ENCODE assay signal across 8 cellular contexts in the genomic region with DNA sequence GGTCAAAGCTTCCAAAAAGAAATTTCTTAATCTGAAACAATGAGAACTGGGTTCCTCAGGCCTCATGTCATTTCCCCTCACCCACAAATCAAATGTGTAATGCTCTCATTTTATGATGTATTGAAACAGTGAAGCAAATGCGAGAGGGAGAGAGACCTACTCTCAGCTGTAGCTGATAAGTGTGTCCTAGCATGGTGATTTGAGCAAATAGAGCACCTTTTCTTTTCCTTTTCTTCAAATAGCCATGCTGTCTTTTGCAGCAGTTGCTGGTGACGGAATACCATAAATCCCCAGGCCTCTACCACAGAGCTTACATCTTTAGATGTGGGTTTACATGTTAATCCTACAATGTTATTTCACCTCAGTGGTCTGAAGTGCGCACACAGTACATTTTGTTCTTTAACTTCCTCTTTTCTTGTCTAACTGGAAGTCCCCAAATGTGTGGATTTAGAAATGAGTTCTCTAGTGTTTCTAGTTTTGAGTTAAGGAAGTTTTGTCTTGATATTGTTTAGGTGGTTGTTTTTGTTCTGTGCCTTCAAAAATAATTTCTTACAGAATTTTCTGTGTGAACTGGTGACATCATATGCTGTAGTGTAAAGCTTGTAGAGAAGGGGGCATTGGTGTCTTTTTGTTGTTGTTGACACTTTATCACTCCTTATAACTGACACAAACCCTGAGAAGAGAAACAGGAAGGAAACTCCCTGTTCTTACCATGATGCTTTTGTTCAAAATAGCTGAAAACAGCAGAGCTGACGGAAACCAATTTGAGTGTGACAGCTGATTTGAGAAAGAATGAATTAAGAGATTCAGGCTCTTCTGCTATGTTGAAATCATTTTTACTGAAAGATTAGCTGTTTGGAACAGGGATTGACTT. TPM values are rescaled to one million over a fixed set of nuclear protein-coding genes. Genes with fewer than 3 reads are reported as not detected.
DNase-seq lines count a peak whose midpoint lies in the region; ATAC-seq and TF ChIP-seq lines count a peak whose summit lies in the region.

No MANE protein-coding gene starts in this region.

- no peaks in the 10 kb centered on the region for H3K4me1 ChIP-seq in GM23338 (ENCODE audit: insufficient read depth)

- H3K9me3 Mint-ChIP-seq in neural crest cell (no peaks in the 10 kb centered on the region), GM23338 (no peaks in the 10 kb centered on the region)

- no peaks in the 10 kb centered on the region for H3F3A ChIP-seq in GM23338 (replicated peaks; ENCODE audit: low read depth)

- H3K9me2 ChIP-seq in GM23338 (ENCODE audit: insufficient read depth) = no peaks in the 10 kb centered on the region

- DNase-seq in SKM-1 (lab: John Stamatoyannopoulos, UW; ENCODE audit: unreplicated experiment) (peak; percentile 86), choroid plexus epithelial cell (ENCODE audit: low read depth) (peak; percentile 50), neural crest cell (ENCODE audit: low read depth, low spot score) (no peak), GM23338 (ENCODE audit: low spot score) (no peak), epidermal melanocyte (ENCODE audit: insufficient read length, low spot score) (no peak), NCI-H187 treated with DMSO at 0.1 percent for 48 hours (lab: John Stamatoyannopoulos, UW) (no peak)

- no peak overlapping the region for H3K27ac ChIP-seq in GM23338 (ENCODE audit: low read depth)

- H3K36me3 ChIP-seq in GM23338 (ENCODE audit: insufficient read depth) = no peaks in the 10 kb centered on the region

- no peak overlapping the region for H3K4me3 Mint-ChIP-seq in neural crest cell
- no peak overlapping the region for H3K4me3 Mint-ChIP-seq in GM23338

- no peaks in the 10 kb centered on the region for H3K27me3 Mint-ChIP-seq in neural crest cell (ENCODE audit: low read depth)
- peaks cover 2% of the 10 kb centered on the region for H3K27me3 Mint-ChIP-seq in GM23338 (ENCODE audit: insufficient read depth, low read depth, poor library complexity)

- peaks cover 5% of the 10 kb centered on the region for H3K36me3 Mint-ChIP-seq in neural crest cell (ENCODE audit: low read depth)
- no peaks in the 10 kb centered on the region for H3K36me3 Mint-ChIP-seq in GM23338 (ENCODE audit: low read depth)

- peak overlapping the region; percentile 43 for H3K27ac Mint-ChIP-seq in neural crest cell (ENCODE audit: unreplicated experiment)
- H3K27ac Mint-ChIP-seq in GM23338 = no peak overlapping the region

- H3K4me2 ChIP-seq in GM23338 = no peak overlapping the region

- H3K4me1 Mint-ChIP-seq in neural crest cell = peaks cover 17% of the 10 kb centered on the region
- peaks cover 23% of the 10 kb centered on the region for H3K4me1 Mint-ChIP-seq in GM23338

- TF ChIP-seq POLR2A in GM18951 (IDR thresholded peaks at IDR 0.05; ENCODE audit: extremely low read depth, insufficient read depth, insufficient read length) = peak; percentile 31

- peak; percentile 69 for ATAC-seq in HG02981 (IDR thresholded peaks at IDR 0.05; ENCODE audit: unreplicated experiment)
- no peak for ATAC-seq in GM23338

- no peak overlapping the region for H3K4me3 ChIP-seq in choroid plexus epithelial cell (ENCODE audit: low read depth, low read length)
- no peak overlapping the region for H3K4me3 ChIP-seq in GM23338

- H2AFZ ChIP-seq in GM23338 = no peak overlapping the region

- no peak for TF ChIP-seq CTCF in choroid plexus epithelial cell (conservative IDR thresholded peaks at IDR 0.05; ENCODE audit: low read depth, low read length)
- no peak for TF ChIP-seq CTCF in neural crest cell (conservative IDR thresholded peaks at IDR 0.05)
- no peak for TF ChIP-seq CTCF in GM23338 (conservative IDR thresholded peaks at IDR 0.05; ENCODE audit: low read depth in 2 of 2)

- peaks cover under 1% of the 10 kb centered on the region; the same call in 1 of the 2 replicates for H4K20me1 ChIP-seq in GM23338 (replicated peaks; ENCODE audit: insufficient read depth)

- no peaks in the 10 kb centered on the region for H3K27me3 ChIP-seq in GM23338 (ENCODE audit: insufficient read depth)

- in situ Hi-C loops in GM18951 (cut with MboI; ENCODE audit: low sequenced_read_pairs, unreplicated experiment) = no loop called here

- H3K79me2 ChIP-seq in GM23338 (replicated peaks; ENCODE audit: insufficient read depth) = no peaks in the 10 kb centered on the region

TF ChIP-seq in GM23338, 12 proteins besides CTCF, POLR2A, EP300 and RAD21 (continues in another document):
- no peak for TF ChIP-seq REST (IDR thresholded peaks at IDR 0.05; ENCODE audit: unreplicated experiment)
- TF ChIP-seq, protein P1, sequence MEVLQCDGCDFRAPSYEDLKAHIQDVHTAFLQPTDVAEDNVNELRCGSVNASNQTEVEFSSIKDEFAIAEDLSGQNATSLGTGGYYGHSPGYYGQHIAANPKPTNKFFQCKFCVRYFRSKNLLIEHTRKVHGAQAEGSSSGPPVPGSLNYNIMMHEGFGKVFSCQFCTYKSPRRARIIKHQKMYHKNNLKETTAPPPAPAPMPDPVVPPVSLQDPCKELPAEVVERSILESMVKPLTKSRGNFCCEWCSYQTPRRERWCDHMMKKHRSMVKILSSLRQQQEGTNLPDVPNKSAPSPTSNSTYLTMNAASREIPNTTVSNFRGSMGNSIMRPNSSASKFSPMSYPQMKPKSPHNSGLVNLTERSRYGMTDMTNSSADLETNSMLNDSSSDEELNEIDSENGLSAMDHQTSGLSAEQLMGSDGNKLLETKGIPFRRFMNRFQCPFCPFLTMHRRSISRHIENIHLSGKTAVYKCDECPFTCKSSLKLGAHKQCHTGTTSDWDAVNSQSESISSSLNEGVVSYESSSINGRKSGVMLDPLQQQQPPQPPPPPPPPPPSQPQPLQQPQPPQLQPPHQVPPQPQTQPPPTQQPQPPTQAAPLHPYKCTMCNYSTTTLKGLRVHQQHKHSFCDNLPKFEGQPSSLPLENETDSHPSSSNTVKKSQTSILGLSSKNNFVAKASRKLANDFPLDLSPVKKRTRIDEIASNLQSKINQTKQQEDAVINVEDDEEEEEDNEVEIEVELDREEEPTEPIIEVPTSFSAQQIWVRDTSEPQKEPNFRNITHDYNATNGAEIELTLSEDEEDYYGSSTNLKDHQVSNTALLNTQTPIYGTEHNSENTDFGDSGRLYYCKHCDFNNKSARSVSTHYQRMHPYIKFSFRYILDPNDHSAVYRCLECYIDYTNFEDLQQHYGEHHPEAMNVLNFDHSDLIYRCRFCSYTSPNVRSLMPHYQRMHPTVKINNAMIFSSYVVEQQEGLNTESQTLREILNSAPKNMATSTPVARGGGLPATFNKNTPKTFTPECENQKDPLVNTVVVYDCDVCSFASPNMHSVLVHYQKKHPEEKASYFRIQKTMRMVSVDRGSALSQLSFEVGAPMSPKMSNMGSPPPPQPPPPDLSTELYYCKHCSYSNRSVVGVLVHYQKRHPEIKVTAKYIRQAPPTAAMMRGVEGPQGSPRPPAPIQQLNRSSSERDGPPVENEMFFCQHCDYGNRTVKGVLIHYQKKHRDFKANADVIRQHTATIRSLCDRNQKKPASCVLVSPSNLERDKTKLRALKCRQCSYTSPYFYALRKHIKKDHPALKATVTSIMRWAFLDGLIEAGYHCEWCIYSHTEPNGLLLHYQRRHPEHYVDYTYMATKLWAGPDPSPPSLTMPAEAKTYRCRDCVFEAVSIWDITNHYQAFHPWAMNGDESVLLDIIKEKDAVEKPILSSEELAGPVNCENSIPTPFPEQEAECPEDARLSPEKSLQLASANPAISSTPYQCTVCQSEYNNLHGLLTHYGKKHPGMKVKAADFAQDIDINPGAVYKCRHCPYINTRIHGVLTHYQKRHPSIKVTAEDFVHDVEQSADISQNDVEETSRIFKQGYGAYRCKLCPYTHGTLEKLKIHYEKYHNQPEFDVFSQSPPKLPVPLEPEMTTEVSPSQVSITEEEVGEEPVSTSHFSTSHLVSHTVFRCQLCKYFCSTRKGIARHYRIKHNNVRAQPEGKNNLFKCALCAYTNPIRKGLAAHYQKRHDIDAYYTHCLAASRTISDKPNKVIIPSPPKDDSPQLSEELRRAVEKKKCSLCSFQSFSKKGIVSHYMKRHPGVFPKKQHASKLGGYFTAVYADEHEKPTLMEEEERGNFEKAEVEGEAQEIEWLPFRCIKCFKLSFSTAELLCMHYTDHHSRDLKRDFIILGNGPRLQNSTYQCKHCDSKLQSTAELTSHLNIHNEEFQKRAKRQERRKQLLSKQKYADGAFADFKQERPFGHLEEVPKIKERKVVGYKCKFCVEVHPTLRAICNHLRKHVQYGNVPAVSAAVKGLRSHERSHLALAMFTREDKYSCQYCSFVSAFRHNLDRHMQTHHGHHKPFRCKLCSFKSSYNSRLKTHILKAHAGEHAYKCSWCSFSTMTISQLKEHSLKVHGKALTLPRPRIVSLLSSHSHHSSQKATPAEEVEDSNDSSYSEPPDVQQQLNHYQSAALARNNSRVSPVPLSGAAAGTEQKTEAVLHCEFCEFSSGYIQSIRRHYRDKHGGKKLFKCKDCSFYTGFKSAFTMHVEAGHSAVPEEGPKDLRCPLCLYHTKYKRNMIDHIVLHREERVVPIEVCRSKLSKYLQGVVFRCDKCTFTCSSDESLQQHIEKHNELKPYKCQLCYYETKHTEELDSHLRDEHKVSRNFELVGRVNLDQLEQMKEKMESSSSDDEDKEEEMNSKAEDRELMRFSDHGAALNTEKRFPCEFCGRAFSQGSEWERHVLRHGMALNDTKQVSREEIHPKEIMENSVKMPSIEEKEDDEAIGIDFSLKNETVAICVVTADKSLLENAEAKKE (CRISPR knock-in tag; IDR thresholded peaks at IDR 0.05) = no peak

RNA-seq across cellular contexts. Expression of gene SMAP2, which starts 12.1 kb away (rescaled TPM):
- total RNA-seq in neural crest cell = 25.4 and 26.3 TPM in 2 replicates
- total RNA-seq in GM23338 (2014; rRNA removed; shearing (Covaris generic)) = 2.5 and 4.8 TPM in 2 replicates
- polyA plus RNA-seq in GM23338 (2016; fragmentation: Nextera tagmentation; extraction: Ambion mirVana) = 2.9 and 3.0 TPM in 2 replicates

Comparison
In these comparisons a context has a peak if more than half of its experiments do, and no peak if none do; other contexts are left out.
1. DNase-seq: peak in SKM-1 (single experiment) and choroid plexus epithelial cell (single experiment); none in neural crest cell (single experiment), GM23338 (single experiment), epidermal melanocyte (single experiment) and NCI-H187 treated with DMSO at 0.1 percent for 48 hours (single experiment).